Comparison of ENCODE assay signal across 33 cellular contexts in the genomic region with DNA sequence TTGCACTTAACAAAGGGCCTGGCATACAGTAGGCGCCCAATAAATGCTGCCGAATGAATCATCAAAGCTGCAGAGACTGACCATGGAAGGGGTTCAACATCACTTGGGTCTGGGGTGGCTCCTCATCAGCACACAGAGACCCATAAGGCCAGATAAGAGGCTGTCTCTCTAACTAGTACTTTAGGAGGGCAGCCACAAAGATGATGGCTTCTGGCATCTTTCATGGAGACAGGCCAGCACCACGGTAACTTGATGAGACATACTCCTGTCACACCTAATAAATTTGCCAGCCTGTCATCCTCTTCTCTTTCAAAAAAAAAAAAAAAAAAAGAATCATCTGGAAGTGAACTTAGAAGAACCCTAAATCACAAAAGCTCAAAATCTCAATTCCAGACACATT. TPM values are rescaled to one million over a fixed set of nuclear protein-coding genes. Genes with fewer than 3 reads are reported as not detected.
"Had no signal": no experiment of that assay in that cellular context is flagged by ENCODE, and none has a peak within 500 bp of the region (broad histone marks: within the 10 kb centered on the region; RNA-seq: fewer than 3 reads in every experiment).

No MANE protein-coding gene starts in this region.

- H3K27me3 ChIP-seq: ascending aorta, Peyer's patch had no signal

- H3K4me1 Mint-ChIP-seq: activated naive CD4-positive, alpha-beta T cell treated with anti-CD3 and anti-CD28 coated beads, Interleukin-2, amount 50 U/mL, for 24 hours; activated naive CD8-positive, alpha-beta T cell treated with anti-CD3 and anti-CD28 coated beads, Interleukin-2, amount 10 ng/mL, durations not matched to agents 7 days and 5 days; central memory CD8-positive, alpha-beta T cell had no signal

- H3K9me3 ChIP-seq: ascending aorta, Peyer's patch had no signal

- H3K36me3 ChIP-seq: ascending aorta, cardiac muscle cell, Peyer's patch had no signal

- H3K27ac Mint-ChIP-seq: activated CD4-positive, alpha-beta T cell treated with anti-CD3 and anti-CD28 coated beads, Interleukin-2, amount 10 ng/mL, durations not matched to agents 24 days and 14 days; activated CD8-positive, alpha-beta T cell treated with anti-CD3 and anti-CD28 coated beads for 36 hours; activated naive CD4-positive, alpha-beta T cell treated with anti-CD3 and anti-CD28 coated beads, Interleukin-2, amount 50 U/mL, for 24 hours; activated naive CD8-positive, alpha-beta T cell treated with anti-CD3 and anti-CD28 coated beads, Interleukin-2, amount 10 ng/mL, durations not matched to agents 7 days and 5 days; activated T-helper 2 cell treated with anti-CD3 and anti-CD28 coated beads, Interferon-gamma antibody, Interleukin-2, Interleukin-4, amounts not matched to agents 10 μg/mL and 5 μg/mL and 100 μg/mL, durations not matched to agents 14 hours and 24 hours and 36 hours; T-helper 1 cell treated with Interleukin-12 subunit alpha and Interleukin-12 subunit beta and Interleukin-4 antibody, amounts not matched to agents 30 μg/mL and 1 μg/mL, for 36 hours; T-helper 2 cell treated with Interferon-gamma antibody and Interleukin-4, amounts not matched to agents 5 μg/mL and 100 μg/mL, for 36 hours had no signal

- DNase-seq: activated CD4-positive, alpha-beta T cell treated with anti-CD3 and anti-CD28 coated beads, Interleukin-2, amount 10 ng/mL, durations not matched to agents 24 days and 14 days; activated CD4-positive, alpha-beta T cell treated with anti-CD3 and anti-CD28 coated beads, Interleukin-2, amount 50 U/mL, for 4 hours; activated CD8-positive, alpha-beta T cell treated with anti-CD3 and anti-CD28 coated beads for 36 hours; activated gamma-delta T cell; activated naive CD4-positive, alpha-beta T cell treated with Interleukin-2 at 50 U/mL for 16 hours; activated naive CD8-positive, alpha-beta T cell treated with anti-CD3 and anti-CD28 coated beads, Interleukin-2, amount 10 ng/mL, durations not matched to agents 7 days and 5 days; activated T-cell treated with anti-CD3 and anti-CD28 coated beads, Interleukin-2, amount 50 U/mL, for 1 hour; amygdala; Karpas-422; KBM-7; NCI-H1105; NCI-H1436; NCI-H1694; NCI-H1930; NCI-H2081 treated with DMSO at 0.1 percent for 48 hours; NCI-H345; NCI-H526; NCI-H748 treated with DMSO at 0.1 percent for 48 hours; NK-92 treated with Interleukin-12 subunit alpha and Interleukin-12 subunit beta, amount 100 ng/mL, for 24 hours; PC-3; Peyer's patch; RPMI8226; SHP77 treated with DMSO at 0.1 percent for 48 hours had no signal

- FAIRE-seq: TTC549 had no signal

- H3K27ac ChIP-seq: ascending aorta, cardiac muscle cell, Peyer's patch had no signal

- H3K4me3 Mint-ChIP-seq: activated CD4-positive, alpha-beta T cell treated with anti-CD3 and anti-CD28 coated beads, Interleukin-2, amount 10 ng/mL, durations not matched to agents 24 days and 14 days; activated CD8-positive, alpha-beta T cell treated with anti-CD3 and anti-CD28 coated beads for 36 hours; activated naive CD4-positive, alpha-beta T cell treated with anti-CD3 and anti-CD28 coated beads, Interleukin-2, amount 50 U/mL, for 24 hours; activated naive CD8-positive, alpha-beta T cell treated with anti-CD3 and anti-CD28 coated beads, Interleukin-2, amount 10 ng/mL, durations not matched to agents 7 days and 5 days; central memory CD8-positive, alpha-beta T cell; T-helper 1 cell treated with Interleukin-12 subunit alpha and Interleukin-12 subunit beta and Interleukin-4 antibody, amounts not matched to agents 30 μg/mL and 1 μg/mL, for 36 hours; T-helper 2 cell treated with Interferon-gamma antibody and Interleukin-4, amounts not matched to agents 5 μg/mL and 100 μg/mL, for 36 hours had no signal

- ATAC-seq: activated CD8-positive, alpha-beta T cell treated with anti-CD3 and anti-CD28 coated beads for 36 hours; PC-3 had no signal

- H3K4me3 ChIP-seq: ascending aorta, cardiac muscle cell, Peyer's patch had no signal

- H3K9me3 Mint-ChIP-seq: activated CD4-positive, alpha-beta T cell treated with anti-CD3 and anti-CD28 coated beads, Interleukin-2, amount 10 ng/mL, durations not matched to agents 24 days and 14 days; activated CD8-positive, alpha-beta T cell treated with anti-CD3 and anti-CD28 coated beads for 36 hours; activated naive CD4-positive, alpha-beta T cell treated with anti-CD3 and anti-CD28 coated beads, Interleukin-2, amount 50 U/mL, for 24 hours; activated naive CD8-positive, alpha-beta T cell treated with anti-CD3 and anti-CD28 coated beads, Interleukin-2, amount 10 ng/mL, durations not matched to agents 7 days and 5 days; activated T-helper 2 cell treated with anti-CD3 and anti-CD28 coated beads, Interferon-gamma antibody, Interleukin-2, Interleukin-4, amounts not matched to agents 10 μg/mL and 5 μg/mL and 100 μg/mL, durations not matched to agents 14 hours and 24 hours and 36 hours; central memory CD8-positive, alpha-beta T cell; T-helper 1 cell treated with Interleukin-12 subunit alpha and Interleukin-12 subunit beta and Interleukin-4 antibody, amounts not matched to agents 30 μg/mL and 1 μg/mL, for 36 hours; T-helper 2 cell treated with Interferon-gamma antibody and Interleukin-4, amounts not matched to agents 5 μg/mL and 100 μg/mL, for 36 hours had no signal

- H3K36me3 Mint-ChIP-seq: activated naive CD4-positive, alpha-beta T cell treated with anti-CD3 and anti-CD28 coated beads, Interleukin-2, amount 50 U/mL, for 24 hours; activated naive CD8-positive, alpha-beta T cell treated with anti-CD3 and anti-CD28 coated beads, Interleukin-2, amount 10 ng/mL, durations not matched to agents 7 days and 5 days had no signal

RNA-seq across cellular contexts. Expression of gene PRIMA1, which starts 3.4 kb away (rescaled TPM):
- total RNA-seq: activated CD4-positive, alpha-beta T cell treated with anti-CD3 and anti-CD28 coated beads, Interleukin-2, amount 10 ng/mL, durations not matched to agents 24 days and 14 days; activated CD8-positive, alpha-beta memory T cell treated with anti-CD3 and anti-CD28 coated beads for 36 hours; activated CD8-positive, alpha-beta T cell treated with anti-CD3 and anti-CD28 coated beads for 36 hours; activated naive CD8-positive, alpha-beta T cell treated with anti-CD3 and anti-CD28 coated beads, Interleukin-2, amount 10 ng/mL, durations not matched to agents 7 days and 5 days; activated T-helper 2 cell treated with anti-CD3 and anti-CD28 coated beads, Interferon-gamma antibody, Interleukin-2, Interleukin-4, amounts not matched to agents 10 μg/mL and 5 μg/mL and 100 μg/mL, durations not matched to agents 14 hours and 24 hours and 36 hours; MCF 10A had no signal
